ENCODE assay signal across 8 cellular contexts in genomic region chr11:92765965-92766371, GRCh38.
DNase-seq lines count a peak whose midpoint lies in the region; ATAC-seq, FAIRE-seq and TF ChIP-seq lines count a peak whose summit lies in the region.

No MANE protein-coding gene starts in this region.

- CTCF ChIA-PET in K562 (lab: Yijun Ruan, JAX; ENCODE audit: low intra/inter-chr PET ratio) (no interaction called here), HEK293T (lab: Yijun Ruan, JAX) (no interaction called here)

- 2% methylated on average over 10 of the region's 10 CpGs for WGBS in K562 (ENCODE audit: insufficient coverage, low coverage, missing lambda C conversion rate)

- 0 out of 3 replicates have a peak, but pooled peaks have one; percentile 28 for ATAC-seq in K562
- ATAC-seq in thoracic aorta (ENCODE audit: insufficient number of reproducible peaks, low FRiP score, low read depth), result no peak
- ATAC-seq in HG02763 (IDR thresholded peaks at IDR 0.05; ENCODE audit: unreplicated experiment), result no peak
- no peak for ATAC-seq in GM21717 (IDR thresholded peaks at IDR 0.05; ENCODE audit: unreplicated experiment)

- DNase-seq in SKM-1 treated with dmso at 0.1 percent for 144 hours (lab: John Stamatoyannopoulos, UW; ENCODE audit: unreplicated experiment) (peak; percentile 22), SKM-1 (lab: John Stamatoyannopoulos, UW; ENCODE audit: unreplicated experiment) (no peak), K562 (ENCODE audit: extremely low read depth in 1 of 4, low spot score in 3 of 4) (peak in 1 of 4 experiments; percentile 1), left kidney (ENCODE audit: low read depth, low spot score) (peak; percentile 94), thoracic aorta (ENCODE audit: low spot score) (no peak), HEK293T (ENCODE audit: extremely low spot score) (no peak)

- H3K4me3 ChIP-seq in K562, result no peak overlapping the region
- H3K4me3 ChIP-seq in thoracic aorta, result peak overlapping the region; percentile 64

- H3K79me2 ChIP-seq in K562 (ENCODE audit: control insufficient read depth, insufficient read depth, low read length), result no peaks in the 10 kb centered on the region

- no peak overlapping the region for H3K4me2 ChIP-seq in K562 (ENCODE audit: insufficient read depth, low read length)

- H3K36me3 ChIP-seq in K562 (ENCODE audit: control insufficient read depth, insufficient read depth, low read length) (no peaks in the 10 kb centered on the region), thoracic aorta (no peaks in the 10 kb centered on the region)

- intact Hi-C loops in K562 (cut with micrococcal nuclease), result no loop called here

- BruUV-seq in K562 (replicated peaks; lab: Mats Ljungman, UMichigan), result no TSS peak

- H3K27ac ChIP-seq in K562 (ENCODE audit: extremely low read depth, low read depth, low read length) (no peak overlapping the region), thoracic aorta (peak overlapping the region; percentile 23 to 43)

- FAIRE-seq in K562 (lab: Jason Lieb, UNC), result no peak

- H3K9me3 ChIP-seq in K562 (replicated peaks; ENCODE audit: control insufficient read depth, insufficient read depth, low read depth, low read length), result no peaks in the 10 kb centered on the region
- H3K9me3 ChIP-seq in thoracic aorta, result no peaks in the 10 kb centered on the region

- peak overlapping the region in 1 of 2 experiments; percentile 40; a peak in 1 of 4 replicates for H3K9ac ChIP-seq in K562 (ENCODE audit: insufficient read depth in 1 of 2, low read depth in 2 of 2, low read length in 2 of 2)

- no peak for TF ChIP-seq POLR2A in K562 (conservative IDR thresholded peaks at IDR 0.05)

- H3K9me1 ChIP-seq in K562 (ENCODE audit: control insufficient read depth, insufficient read depth, low read length), result no peaks in the 10 kb centered on the region

- H2AFZ ChIP-seq in K562 (ENCODE audit: low read depth, low read length), result peak overlapping the region; percentile 39; the same call in 1 of the 2 replicates

- no peaks in the 10 kb centered on the region for H4K20me1 ChIP-seq in K562 (replicated peaks; ENCODE audit: control insufficient read depth, insufficient read depth, low read length)

- TF ChIP-seq EP300 in K562 (IDR thresholded peaks at IDR 0.05; ENCODE audit: low read length), result no peak

- no peak for TF ChIP-seq CTCF in K562 (IDR thresholded peaks at IDR 0.05 in 2 of 3, conservative IDR thresholded peaks at IDR 0.05 in 1 of 3; ENCODE audit: insufficient read depth in 2 of 3, low read depth in 1 of 3, low read length in 3 of 3)
- no peak for TF ChIP-seq CTCF in thoracic aorta (IDR thresholded peaks at IDR 0.05)

- in situ Hi-C loops in K562 (cut with MboI), result no loop called here

- POLR2A ChIA-PET in K562 (lab: Yijun Ruan, JAX), result no interaction called here
- POLR2A ChIA-PET in HEK293T (lab: Yijun Ruan, JAX), result no interaction called here

- TF ChIP-seq RAD21 in K562 (CRISPR knock-in tag; conservative IDR thresholded peaks at IDR 0.05 in 1 of 2, IDR thresholded peaks at IDR 0.05 in 1 of 2), result no peak

- H3K27me3 ChIP-seq in K562 (ENCODE audit: control insufficient read depth in 2 of 2, insufficient read depth in 2 of 2, low read length in 2 of 2) (no peaks in the 10 kb centered on the region), thoracic aorta (replicated peaks; ENCODE audit: insufficient read depth) (no peaks in the 10 kb centered on the region)

- no peaks in the 10 kb centered on the region for H3K4me1 ChIP-seq in K562 (replicated peaks in 1 of 2; ENCODE audit: control insufficient read depth in 2 of 2, insufficient read depth in 2 of 2, low read length in 2 of 2)
- H3K4me1 ChIP-seq in thoracic aorta (ENCODE audit: control insufficient read depth in 1 of 2, low read depth in 2 of 2), result peaks cover 0 to 12% of the 10 kb centered on the region in 2 donors

TF ChIP-seq in K562, 482 proteins besides CTCF, POLR2A, EP300 and RAD21:
- peak; percentile 55 for TF ChIP-seq GABPA (tag; conservative IDR thresholded peaks at IDR 0.05; ENCODE audit: low read depth)
- TF ChIP-seq HDAC8 (tag; IDR thresholded peaks at IDR 0.05), result no peak
- no peak for TF ChIP-seq ZNF445 (CRISPR knock-in tag; IDR thresholded peaks at IDR 0.05; ENCODE audit: low read depth)
- no peak for TF ChIP-seq CTBP1 (IDR thresholded peaks at IDR 0.05; ENCODE audit: borderline replicate concordance)
- TF ChIP-seq ZNF316 (IDR thresholded peaks at IDR 0.05), result no peak

TF ChIP-seq in HEK293T, 16 proteins besides CTCF, POLR2A, EP300 and RAD21:
- TF ChIP-seq ELF4 (IDR thresholded peaks at IDR 0.05), result no peak
- no peak for TF ChIP-seq SP1 (IDR thresholded peaks at IDR 0.05)
- no peak for TF ChIP-seq L3MBTL2 (conservative IDR thresholded peaks at IDR 0.05)
- no peak for TF ChIP-seq FOXA1 (IDR thresholded peaks at IDR 0.05)
- TF ChIP-seq NFRKB (IDR thresholded peaks at IDR 0.05), result no peak
- TF ChIP-seq BHLHE40 (IDR thresholded peaks at IDR 0.05; ENCODE audit: borderline replicate concordance), result no peak
- no peak for TF ChIP-seq LEF1 (IDR thresholded peaks at IDR 0.05; ENCODE audit: borderline replicate concordance)
- no peak for TF ChIP-seq FOXM1 (IDR thresholded peaks at IDR 0.05; ENCODE audit: borderline replicate concordance)
- TF ChIP-seq TARDBP (IDR thresholded peaks at IDR 0.05), result no peak
- TF ChIP-seq SUZ12 (IDR thresholded peaks at IDR 0.05), result no peak
- no peak for TF ChIP-seq ARNT (IDR thresholded peaks at IDR 0.05)
- TF ChIP-seq, protein P1, sequence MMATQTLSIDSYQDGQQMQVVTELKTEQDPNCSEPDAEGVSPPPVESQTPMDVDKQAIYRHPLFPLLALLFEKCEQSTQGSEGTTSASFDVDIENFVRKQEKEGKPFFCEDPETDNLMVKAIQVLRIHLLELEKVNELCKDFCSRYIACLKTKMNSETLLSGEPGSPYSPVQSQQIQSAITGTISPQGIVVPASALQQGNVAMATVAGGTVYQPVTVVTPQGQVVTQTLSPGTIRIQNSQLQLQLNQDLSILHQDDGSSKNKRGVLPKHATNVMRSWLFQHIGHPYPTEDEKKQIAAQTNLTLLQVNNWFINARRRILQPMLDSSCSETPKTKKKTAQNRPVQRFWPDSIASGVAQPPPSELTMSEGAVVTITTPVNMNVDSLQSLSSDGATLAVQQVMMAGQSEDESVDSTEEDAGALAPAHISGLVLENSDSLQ (IDR thresholded peaks at IDR 0.05), result no peak
- no peak for TF ChIP-seq CTBP1 (IDR thresholded peaks at IDR 0.05; ENCODE audit: borderline replicate concordance)
- no peak for TF ChIP-seq ZNF384 (IDR thresholded peaks at IDR 0.05)
- TF ChIP-seq HDGF (IDR thresholded peaks at IDR 0.05; ENCODE audit: borderline replicate concordance), result no peak
- no peak for TF ChIP-seq FOXK2 (IDR thresholded peaks at IDR 0.05)
TF ChIP-seq in HEK293T: peak in this region for 0.

Comparison
In these comparisons a context has a peak if more than half of its experiments do, and no peak if none do; other contexts are left out.
1. DNase-seq: peak in SKM-1 treated with dmso at 0.1 percent for 144 hours (single experiment) and left kidney (single experiment); none in SKM-1 (single experiment), thoracic aorta (single experiment) and HEK293T (single experiment).